Comparison of ENCODE assay signal across 13 cellular contexts in genomic region chr12:119288559-119288958, GRCh38.
"Had no signal": no experiment of that assay in that cellular context is flagged by ENCODE, and none has a peak within 500 bp of the region (broad histone marks: within the 10 kb centered on the region; RNA-seq: fewer than 3 reads in every experiment).

No MANE protein-coding gene starts in this region.

- DNase-seq: activated CD4-positive, alpha-beta T cell treated with anti-CD3 and anti-CD28 coated beads, Interleukin-2, amount 10 ng/mL, durations not matched to agents 7 days and 5 days; activated gamma-delta T cell treated with Interleukin-2 at 50 U/mL for 16 hours; activated naive CD8-positive, alpha-beta T cell treated with anti-CD3 and anti-CD28 coated beads for 36 hours; body of pancreas; central memory CD4-positive, alpha-beta T cell; colonic mucosa; kidney; left ventricle myocardium inferior; naive thymus-derived CD4-positive, alpha-beta T cell; stimulated activated CD4-positive, alpha-beta T cell treated with anti-CD3 and anti-CD28 coated beads, Interleukin-2, amount 100 ng/mL, for 48 hours; stimulated activated naive B cell treated with anti-CD40 and anti-IgM and Interleukin-4, amounts not matched to agents 10 μg/mL and 1 μg/mL and 100 μg/mL, for 72 hours; thyroid gland; uterus had no signal
